In the genomic region with DNA sequence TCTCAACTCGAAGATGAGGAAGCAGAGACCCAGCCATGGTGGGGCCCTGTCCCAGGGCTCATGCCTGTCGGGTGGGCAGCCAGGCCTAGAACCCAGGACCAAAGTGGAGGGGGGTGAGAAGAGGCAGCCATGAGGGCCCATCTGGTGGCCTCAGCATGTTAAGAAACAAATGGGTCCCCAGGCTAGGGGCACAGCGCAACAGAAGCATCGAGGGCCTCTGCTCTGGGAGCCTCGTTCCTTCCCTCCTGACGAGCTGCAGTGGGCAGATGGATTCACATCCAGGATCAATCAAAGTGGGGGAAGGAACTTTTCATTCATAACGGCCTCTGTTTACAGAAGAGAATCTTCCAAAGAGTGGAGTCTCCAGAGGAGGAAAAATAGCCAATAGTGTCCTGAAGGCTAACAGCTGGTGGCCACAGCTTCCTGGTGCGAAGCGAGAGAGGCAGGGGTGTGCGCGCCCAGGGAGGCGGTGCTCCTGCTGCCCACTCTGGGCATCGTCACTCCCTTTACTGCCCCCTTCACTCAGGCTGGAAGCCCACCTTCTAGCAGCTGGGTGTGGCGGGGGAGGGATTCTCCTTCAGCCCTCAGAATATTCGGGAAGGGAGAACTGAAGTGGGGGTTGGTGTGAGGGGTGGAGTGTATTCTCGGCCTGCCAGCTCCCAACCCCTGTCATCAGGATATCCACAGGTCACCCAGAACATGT, we compare ENCODE assay signal across 13 cellular contexts. TPM values are rescaled to one million over a fixed set of nuclear protein-coding genes. Genes with fewer than 3 reads are reported as not detected.
A peak's percentile ranks its signal among the peaks of the same experiment; 100 is the strongest.
DNase-seq lines count a peak whose midpoint lies in the region; ATAC-seq, FAIRE-seq and TF ChIP-seq lines count a peak whose summit lies in the region.
"Had no signal": no experiment of that assay in that cellular context is flagged by ENCODE, and none has a peak within 500 bp of the region (broad histone marks: within the 10 kb centered on the region; RNA-seq: fewer than 3 reads in every experiment).

No MANE protein-coding gene starts in this region.

- H2AK5ac ChIP-seq in mesenchymal stem cell (ENCODE audit: low read length, severe bottlenecking), result no peak overlapping the region

- no peaks in the 10 kb centered on the region for H3K36me3 Mint-ChIP-seq in activated CD4-positive, alpha-beta T cell treated with anti-CD3 and anti-CD28 coated beads for 36 hours (ENCODE audit: low read depth)
- H3K36me3 Mint-ChIP-seq: neural progenitor cell had no signal

- ATAC-seq in activated CD4-positive, alpha-beta T cell treated with anti-CD3 and anti-CD28 coated beads for 36 hours, result no peak
- ATAC-seq in GM12878 (no peak), HG03196 (IDR thresholded peaks at IDR 0.05; ENCODE audit: unreplicated experiment) (no peak)
- ATAC-seq: A549 had no signal

- H3K36me3 ChIP-seq in GM12878 (ENCODE audit: control insufficient read depth in 2 of 2, insufficient read depth in 2 of 2, low read length in 1 of 2) (no peaks in the 10 kb centered on the region; a peak in 1 of 4 replicates), mesenchymal stem cell (ENCODE audit: control insufficient read depth in 1 of 2, insufficient read depth in 2 of 2, low read depth in 1 of 2, low read length in 2 of 2) (peaks cover 15 to 18% of the 10 kb centered on the region in 2 experiments), GM23248 (ENCODE audit: low read depth) (no peaks in the 10 kb centered on the region)
- H3K36me3 ChIP-seq: neural progenitor cell had no signal

- no peak for DNase-seq in activated CD4-positive, alpha-beta T cell treated with anti-CD3 and anti-CD28 coated beads for 36 hours
- DNase-seq in activated CD4-positive, alpha-beta T cell treated with anti-CD3 and anti-CD28 coated beads for 4 hours, result no peak
- DNase-seq in GM12878 (ENCODE audit: low read depth, low spot score) (no peak), mesenchymal stem cell (no peak), GM23248 (no peak)
- no peak for DNase-seq in stimulated activated CD4-positive, alpha-beta T cell treated with anti-CD3 and anti-CD28 coated beads, Interleukin-2, amount 100 ng/mL, for 24 hours
- DNase-seq: NCI-H1930, SHP77 had no signal

- TF ChIP-seq EP300 in GM12878 (IDR thresholded peaks at IDR 0.05; ENCODE audit: borderline replicate concordance in 1 of 2, control insufficient read depth in 1 of 2, low read depth in 2 of 2, low read length in 2 of 2), result no peak

- peaks cover 51% of the 10 kb centered on the region for H3K4me1 Mint-ChIP-seq in activated CD4-positive, alpha-beta T cell treated with anti-CD3 and anti-CD28 coated beads for 36 hours

- no peak overlapping the region for H3K4ac ChIP-seq in mesenchymal stem cell (ENCODE audit: low read depth in 1 of 2, low read length in 2 of 2)

- WGBS in GM12878 (ENCODE audit: insufficient coverage, insufficient replicate concordance, low lambda C conversion rate, missing lambda C conversion rate), result 75% methylated on average over 16 of the region's 16 CpGs
- WGBS in mesenchymal stem cell, result 84% methylated on average over 13 of the region's 16 CpGs
- WGBS in GM23248 (ENCODE audit: low coverage in 1 of 2, low lambda C conversion rate in 2 of 2, missing lambda C conversion rate in 2 of 2), 2 experiments, result 70 to 76% methylated on average over 16 of the region's 16 CpGs

- CTCF ChIA-PET in activated CD4-positive, alpha-beta T cell treated with anti-CD3 and anti-CD28 coated beads for 36 hours (lab: Charles Lee), result interaction anchor here (0.5 to 1.3 kb wide), 7 partner anchors 144 to 292 kb away, joined by 3 to 5 read pairs (median 3); no protein-coding TSS in a partner anchor
- CTCF ChIA-PET in GM12878 (lab: Yijun Ruan, JAX), result interaction anchor here (0.5 to 3.7 kb wide), 15 partner anchors 13 to 396 kb away, joined by 3 to 18 read pairs (median 4); a partner anchor contains a TSS

- SMC1A ChIA-PET in GM12878 (lab: Charles Lee; ENCODE audit: uncharacterized antibody, unreplicated experiment), result interaction anchor here (0.6 to 2.3 kb wide), 15 partner anchors 13 to 377 kb away, joined by 3 to 11 read pairs (median 4); no protein-coding TSS in a partner anchor

- H2BK5ac ChIP-seq in mesenchymal stem cell (ENCODE audit: low read depth, low read length, poor library complexity, severe bottlenecking), result no peak overlapping the region

- H3K14ac ChIP-seq in mesenchymal stem cell (ENCODE audit: low read length in 2 of 2), result no peak overlapping the region

- peaks cover 2% of the 10 kb centered on the region for H3K79me1 ChIP-seq in mesenchymal stem cell (replicated peaks; ENCODE audit: low read length, poor library complexity, severe bottlenecking)

- H3K9me3 Mint-ChIP-seq in activated CD4-positive, alpha-beta T cell treated with anti-CD3 and anti-CD28 coated beads for 36 hours (ENCODE audit: low read depth), result no peaks in the 10 kb centered on the region
- H3K9me3 Mint-ChIP-seq: neural progenitor cell had no signal

- no peak for TF ChIP-seq RAD21 in GM12878 (IDR thresholded peaks at IDR 0.05; ENCODE audit: insufficient read depth, low read depth, low read length)

- H3K27me3 ChIP-seq in GM12878 (replicated peaks in 1 of 2; ENCODE audit: control insufficient read depth in 2 of 2, insufficient read depth in 2 of 2, low read length in 1 of 2) (peaks cover under 1% of the 10 kb centered on the region in 2 experiments; a peak in 3 of 4 replicates), mesenchymal stem cell (ENCODE audit: control insufficient read depth in 1 of 2, insufficient read depth in 1 of 2, low read length in 2 of 2) (peaks cover 0 to 3% of the 10 kb centered on the region in 2 experiments), GM23248 (replicated peaks; ENCODE audit: insufficient read depth) (no peaks in the 10 kb centered on the region)

- RAD21 ChIA-PET in GM12878 (lab: Charles Lee; ENCODE audit: unreplicated experiment), result interaction anchor here (0.6 to 6.4 kb wide), 18 partner anchors 13 to 381 kb away, joined by 3 to 32 read pairs (median 6); a partner anchor contains a TSS

- no peak for TF ChIP-seq CTCF in GM12878 (IDR thresholded peaks at IDR 0.05 in 2 of 3, conservative IDR thresholded peaks at IDR 0.05 in 1 of 3; ENCODE audit: control insufficient read depth in 2 of 3, extremely low read depth in 1 of 3, insufficient read depth in 1 of 3, low read depth in 3 of 3, low read length in 3 of 3)

- in situ Hi-C loops in GM12878 (cut with MboI) (no loop called here), GM23248 (cut with MboI) (no loop called here)

- H3K4me1 ChIP-seq in GM12878 (ENCODE audit: control insufficient read depth, insufficient read depth, low read length), result peaks cover 52% of the 10 kb centered on the region
- H3K4me1 ChIP-seq in mesenchymal stem cell (ENCODE audit: control insufficient read depth, insufficient read depth, low read depth, low read length), result peaks cover 28% of the 10 kb centered on the region
- H3K4me1 ChIP-seq in GM23248 (ENCODE audit: insufficient read depth), result peaks cover 4% of the 10 kb centered on the region; the same call in 1 of the 2 replicates

- peak overlapping the region; percentile 81 for H3K9ac ChIP-seq in GM12878 (ENCODE audit: control insufficient read depth, insufficient read depth, low read length)
- H3K9ac ChIP-seq in mesenchymal stem cell (ENCODE audit: low read length), result no peak overlapping the region
- no peak overlapping the region for H3K9ac ChIP-seq in GM23248
- H3K9ac ChIP-seq: neural progenitor cell had no signal

- H4K20me1 ChIP-seq in GM12878 (ENCODE audit: control insufficient read depth, insufficient read depth), result no peaks in the 10 kb centered on the region
- H4K20me1 ChIP-seq in GM23248 (ENCODE audit: insufficient read depth), result no peaks in the 10 kb centered on the region

- H3K4me3 ChIP-seq in GM12878 (0 out of 2 replicates have a peak overlapping the region, but pooled peaks have one; percentile 67), mesenchymal stem cell (ENCODE audit: insufficient read depth in 1 of 2, low read depth in 1 of 2, low read length in 2 of 2) (no peak overlapping the region), GM23248 (no peak overlapping the region)
- H3K4me3 ChIP-seq: A549, neural progenitor cell had no signal

- peak overlapping the region; percentile 47 for H4K8ac ChIP-seq in mesenchymal stem cell (ENCODE audit: low read length)

- no peak overlapping the region for H2BK120ac ChIP-seq in mesenchymal stem cell (ENCODE audit: low read depth, low read length)

- H3K18ac ChIP-seq in mesenchymal stem cell (ENCODE audit: low read depth in 1 of 2, low read length in 2 of 2), result no peak overlapping the region

- TF ChIP-seq POLR2A in GM12878 (IDR thresholded peaks at IDR 0.05; ENCODE audit: low read depth, low read length), result no peak

- H3K27ac ChIP-seq in GM12878 (ENCODE audit: control insufficient read depth, insufficient read depth) (peak overlapping the region; percentile 97), mesenchymal stem cell (ENCODE audit: low read length, poor library complexity, severe bottlenecking) (no peak overlapping the region), temporal lobe (ENCODE audit: low read depth, low read length) (peak overlapping the region; percentile 100), GM23248 (no peak overlapping the region)
- H3K27ac ChIP-seq: A549, HL-60, neural progenitor cell had no signal

- POLR2A ChIA-PET in activated CD4-positive, alpha-beta T cell treated with anti-CD3 and anti-CD28 coated beads for 36 hours (lab: Charles Lee), result interaction anchor here (0.9 to 1.6 kb wide), 2 partner anchors 169 to 282 kb away, joined by 5 to 6 read pairs; no protein-coding TSS in a partner anchor
- POLR2A ChIA-PET in GM12878 (lab: Charles Lee), result interaction anchor here (0.6 to 2.9 kb wide), 21 partner anchors 12 to 811 kb away, joined by 3 to 23 read pairs (median 5); a partner anchor contains a TSS

- H2BK15ac ChIP-seq in mesenchymal stem cell (ENCODE audit: low read depth, poor library complexity, severe bottlenecking), result peak overlapping the region; percentile 68

- peak overlapping the region; percentile 72 for H3K27ac Mint-ChIP-seq in activated CD4-positive, alpha-beta T cell treated with anti-CD3 and anti-CD28 coated beads for 36 hours
- H3K27ac Mint-ChIP-seq: neural progenitor cell had no signal

- H3K9me3 ChIP-seq in GM12878 (replicated peaks; ENCODE audit: control insufficient read depth, insufficient read depth, low read length) (no peaks in the 10 kb centered on the region), mesenchymal stem cell (ENCODE audit: control insufficient read depth, low read length) (no peaks in the 10 kb centered on the region), GM23248 (ENCODE audit: low read depth) (no peaks in the 10 kb centered on the region)
- H3K9me3 ChIP-seq: A549 had no signal

- H3K79me2 ChIP-seq in GM12878 (ENCODE audit: control insufficient read depth, insufficient read depth, low read length) (peaks cover 46% of the 10 kb centered on the region), GM23248 (ENCODE audit: insufficient read depth) (no peaks in the 10 kb centered on the region)

- no peak overlapping the region for H2BK12ac ChIP-seq in mesenchymal stem cell (ENCODE audit: low read length in 2 of 2)

- H3K9me2 ChIP-seq in GM23248 (ENCODE audit: insufficient read depth), result no peaks in the 10 kb centered on the region

- no peak overlapping the region for H4K91ac ChIP-seq in mesenchymal stem cell (ENCODE audit: low read length)

- H3K23ac ChIP-seq in mesenchymal stem cell (ENCODE audit: low read length in 2 of 2), result no peak overlapping the region

- H3F3A ChIP-seq in GM23248 (ENCODE audit: insufficient read depth), result no peaks in the 10 kb centered on the region; the same call in 1 of the 2 replicates

- BruUV-seq in GM12878 (replicated peaks; lab: Mats Ljungman, UMichigan), result TSS peak; percentile 58

- no peak for FAIRE-seq in GM12878 (lab: Jason Lieb, UNC)
- FAIRE-seq: A549 had no signal

- H2AFZ ChIP-seq in GM12878 (ENCODE audit: control insufficient read depth, low read depth, low read length), result no peak overlapping the region
- H2AFZ ChIP-seq in mesenchymal stem cell (ENCODE audit: low read depth, low read length), result no peak overlapping the region
- H2AFZ ChIP-seq in GM23248, result no peak overlapping the region
- H2AFZ ChIP-seq: neural progenitor cell had no signal

- H3K4me2 ChIP-seq in GM12878 (ENCODE audit: control insufficient read depth, insufficient read depth) (peak overlapping the region; percentile 96), mesenchymal stem cell (ENCODE audit: low read length, poor library complexity, severe bottlenecking) (no peak overlapping the region), GM23248 (ENCODE audit: unreplicated experiment) (no peak overlapping the region)
- H3K4me2 ChIP-seq: A549, neural progenitor cell had no signal

- no peak overlapping the region for H3K4me3 Mint-ChIP-seq in activated CD4-positive, alpha-beta T cell treated with anti-CD3 and anti-CD28 coated beads for 36 hours
- H3K4me3 Mint-ChIP-seq: neural progenitor cell had no signal

- no peaks in the 10 kb centered on the region for H3K27me3 Mint-ChIP-seq in activated CD4-positive, alpha-beta T cell treated with anti-CD3 and anti-CD28 coated beads for 36 hours

- intact Hi-C loops in activated CD4-positive, alpha-beta T cell treated with anti-CD3 and anti-CD28 coated beads for 36 hours (cut with DNase I, micrococcal nuclease), result no loop called here
- intact Hi-C loops in GM12878 (cut with micrococcal nuclease; ENCODE audit: unreplicated experiment), result no loop called here

RNA-seq across cellular contexts. Expression of a gene that starts 4.3 kb away (rescaled TPM):
- 10 to 100 TPM; 19.9 to 20.3 TPM for total RNA-seq in activated CD4-positive, alpha-beta T cell treated with anti-CD3 and anti-CD28 coated beads for 36 hours
- 41.7 and 53.2 TPM in 2 replicates for total RNA-seq in GM12878 (2013; cell fraction: nucleolus; rRNA removed)
- total RNA-seq in GM12878 (2014; rRNA removed), result 6.0 and 7.1 TPM in 2 replicates
- total RNA-seq in GM12878 (2014; rRNA removed; fragmentation: Illumina TruSeq; extraction: Trizol), result 4.0 and 4.7 TPM in 2 replicates
- total RNA-seq in GM12878 (2021), result 13.5 and 13.6 TPM in 2 replicates
- polyA plus RNA-seq in GM12878 (2011; ENCODE audit: low read depth), result 8.1 TPM
- polyA plus RNA-seq in GM12878 (2011; rRNA removed), result 9.7 and 15.2 TPM in 2 replicates
- 16.7 and 22.1 TPM in 2 replicates for polyA plus RNA-seq in GM12878 (2011; cell fraction: cytosol; rRNA removed)
- 40.9 and 48.3 TPM in 2 replicates for polyA plus RNA-seq in GM12878 (2011; cell fraction: nucleus; rRNA removed)
- 18.0 and 19.0 TPM in 2 replicates for polyA plus RNA-seq in GM12878 (2012)
- polyA plus RNA-seq in GM12878 (2014; fragmentation: Illumina TruSeq; extraction: Trizol), result 4.7 and 7.6 TPM in 2 replicates
- under 1 TPM; 0.18 to 0.64 TPM for polyA plus RNA-seq in GM12878 (2014; fragmentation: Nextera tagmentation; extraction: Ambion mirVana)
- polyA plus RNA-seq in GM12878 (2014; rRNA removed), result 13.9 and 17.2 TPM in 2 replicates
- polyA plus RNA-seq in GM12878 (2016; fragmentation: Nextera tagmentation; extraction: Ambion mirVana), result 1 to 10 TPM; 2.7 to 5.1 TPM
- polyA minus RNA-seq in GM12878 (2011; rRNA and poly(A)+ RNA removed), result 11.4 and 20.2 TPM in 2 replicates
- polyA minus RNA-seq in GM12878 (2011; cell fraction: cytosol; rRNA and poly(A)+ RNA removed), result 7.2 and 7.4 TPM in 2 replicates
- polyA minus RNA-seq in GM12878 (2011; cell fraction: nucleus; rRNA and poly(A)+ RNA removed), result 11.5 and 21.8 TPM in 2 replicates
- 2.0 TPM for polyA plus RNA-seq in mesenchymal stem cell (2013, experiment 1 of 2)
- 1.6 TPM for polyA plus RNA-seq in mesenchymal stem cell (2013, experiment 2 of 2)
- 4.7 TPM for total RNA-seq in temporal lobe
- total RNA-seq in GM23248 (2014; rRNA removed; shearing (Covaris generic)), result 3.8 and 10.4 TPM in 2 replicates
- 2.5 and 2.9 TPM in 2 replicates for polyA plus RNA-seq in GM23248 (2016; fragmentation: Nextera tagmentation; extraction: Ambion mirVana)

RNA-seq across cellular contexts. Expression of a gene that starts 51.1 kb away (rescaled TPM):
- 1 to 10 TPM; 5.2 to 7.3 TPM for total RNA-seq in activated CD4-positive, alpha-beta T cell treated with anti-CD3 and anti-CD28 coated beads for 36 hours
- 8.9 and 9.1 TPM in 2 replicates for total RNA-seq in GM12878 (2013; cell fraction: nucleolus; rRNA removed)
- total RNA-seq in GM12878 (2014; rRNA removed) (10.9 and 12.6 TPM in 2 replicates), GM12878 (2014; rRNA removed; fragmentation: Illumina TruSeq; extraction: Trizol) (10.0 and 11.2 TPM in 2 replicates), GM12878 (2021) (7.5 and 9.4 TPM in 2 replicates), temporal lobe (not detected)
- 15.9 TPM for polyA plus RNA-seq in GM12878 (2011; ENCODE audit: low read depth)
- polyA plus RNA-seq in GM12878 (2011; rRNA removed) (8.6 and 11.3 TPM in 2 replicates), GM12878 (2014; fragmentation: Illumina TruSeq; extraction: Trizol) (16.0 and 18.0 TPM in 2 replicates), GM12878 (2014; fragmentation: Nextera tagmentation; extraction: Ambion mirVana) (10 to 100 TPM; 20.3 to 23.0 TPM), GM12878 (2014; rRNA removed) (16.5 and 18.4 TPM in 2 replicates), GM12878 (2016; fragmentation: Nextera tagmentation; extraction: Ambion mirVana) (10 to 100 TPM; 14.6 to 15.0 TPM), GM23248 (2016; fragmentation: Nextera tagmentation; extraction: Ambion mirVana) (not detected in 2 replicates)
- 12.7 and 13.6 TPM in 2 replicates for polyA plus RNA-seq in GM12878 (2011; cell fraction: cytosol; rRNA removed)
- polyA plus RNA-seq in GM12878 (2011; cell fraction: nucleus; rRNA removed), result 12.1 and 14.9 TPM in 2 replicates
- 13.0 and 14.2 TPM in 2 replicates for polyA plus RNA-seq in GM12878 (2012)
- polyA minus RNA-seq in GM12878 (2011; rRNA and poly(A)+ RNA removed), result 11.8 and 23.2 TPM in 2 replicates
- polyA minus RNA-seq in GM12878 (2011; cell fraction: cytosol; rRNA and poly(A)+ RNA removed), result 4.5 and 5.5 TPM in 2 replicates
- polyA minus RNA-seq in GM12878 (2011; cell fraction: nucleus; rRNA and poly(A)+ RNA removed), result 18.3 and 20.2 TPM in 2 replicates
- polyA plus RNA-seq in mesenchymal stem cell (2013, experiment 1 of 2), result 0.76 TPM
- 0.51 TPM for polyA plus RNA-seq in mesenchymal stem cell (2013, experiment 2 of 2)
- total RNA-seq in GM23248 (2014; rRNA removed; shearing (Covaris generic)), result not detected in 2 replicates

Comparison
In these comparisons a context has a peak if more than half of its experiments do, and no peak if none do; other contexts are left out.
1. H3K27ac ChIP-seq: peak in GM12878 (single experiment) and temporal lobe (single experiment); none in mesenchymal stem cell (single experiment) and GM23248 (single experiment).